Comparison of ENCODE assay signal across 20 cellular contexts in the genomic region with DNA sequence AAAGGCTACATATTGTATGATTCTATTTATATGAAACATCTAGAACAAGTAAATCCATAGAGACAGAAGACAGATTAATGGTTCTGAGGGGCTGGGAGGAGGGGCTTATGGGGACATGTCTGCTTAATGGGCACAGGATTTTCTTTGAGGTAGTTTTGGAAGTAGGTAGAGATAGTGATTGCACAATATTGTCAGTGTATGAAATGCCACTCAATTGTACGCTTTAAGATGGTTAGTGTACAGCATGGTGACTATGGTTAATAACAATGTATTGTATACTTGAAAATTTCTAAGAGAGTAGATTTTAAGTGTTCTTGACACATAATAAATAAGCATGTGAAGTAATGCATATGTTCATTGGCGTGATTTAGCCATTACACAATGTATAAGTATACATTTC.
DNase-seq lines count a peak whose midpoint lies in the region; ATAC-seq, FAIRE-seq and TF ChIP-seq lines count a peak whose summit lies in the region.
"Had no signal": no experiment of that assay in that cellular context is flagged by ENCODE, and none has a peak within 500 bp of the region (broad histone marks: within the 10 kb centered on the region; RNA-seq: fewer than 3 reads in every experiment).

No MANE protein-coding gene starts in this region.

- 91% methylated on average over 2 of the region's 2 CpGs for WGBS in HepG2 (ENCODE audit: low lambda C conversion rate)
- 96% methylated on average over 2 of the region's 2 CpGs for WGBS in right lobe of liver (ENCODE audit: insufficient coverage, low coverage, low lambda C conversion rate, missing lambda C conversion rate)

- no peaks in the 10 kb centered on the region for H3K4me1 Mint-ChIP-seq in astrocyte (ENCODE audit: low read depth, unreplicated experiment)

- H3K4me3 Mint-ChIP-seq in astrocyte (ENCODE audit: unreplicated experiment) = no peak overlapping the region
- H3K4me3 Mint-ChIP-seq: B cell; CD4-positive, alpha-beta T cell; CD8-positive, alpha-beta T cell had no signal

- POLR2A ChIA-PET in HepG2 (lab: Yijun Ruan, JAX) = no interaction called here

- CTCF ChIA-PET in HepG2 (lab: Yijun Ruan, JAX; ENCODE audit: low intra/inter-chr PET ratio, low total read pairs) = no interaction called here

- H3K27me3 ChIP-seq in HepG2 (ENCODE audit: control insufficient read depth in 1 of 2, insufficient read depth in 2 of 2, low read length in 2 of 2) = peaks cover 0 to under 1% of the 10 kb centered on the region in 2 experiments; a peak in 1 of 5 replicates
- no peaks in the 10 kb centered on the region for H3K27me3 ChIP-seq in right lobe of liver
- H3K27me3 ChIP-seq in astrocyte (ENCODE audit: insufficient read depth, low read length) = no peaks in the 10 kb centered on the region
- H3K27me3 ChIP-seq: BLaER1 treated with 17β-estradiol and CSF1 and Interleukin-3, amounts not matched to agents 10 nM and 100 nM had no signal

- no TSS peak for BruUV-seq in HepG2 (replicated peaks; lab: Mats Ljungman, UMichigan)

- H3K9me3 Mint-ChIP-seq in astrocyte (ENCODE audit: unreplicated experiment) = peaks cover 5% of the 10 kb centered on the region
- H3K9me3 Mint-ChIP-seq: CD4-positive, alpha-beta T cell; CD8-positive, alpha-beta T cell had no signal

- H3K4me3 ChIP-seq in HepG2 (replicated peaks in 1 of 3; ENCODE audit: insufficient read depth in 1 of 3, low read depth in 2 of 3, low read length in 3 of 3) (no peak overlapping the region), right lobe of liver (no peak overlapping the region), astrocyte (ENCODE audit: insufficient read depth, low read depth, low read length) (no peak overlapping the region)
- H3K4me3 ChIP-seq: A549; BLaER1 treated with 17β-estradiol and CSF1 and Interleukin-3, amounts not matched to agents 10 nM and 100 nM had no signal

- no peak for FAIRE-seq in HepG2 (lab: Jason Lieb, UNC)
- no peak for FAIRE-seq in astrocyte (lab: Jason Lieb, UNC)
- FAIRE-seq: A549, D721Med, G401.6, GM19239 had no signal

- intact Hi-C loops in HepG2 (cut with micrococcal nuclease; ENCODE audit: unreplicated experiment) (no loop called here), right lobe of liver (cut with DNase I) (no loop called here), head of caudate nucleus (cut with DNase I) (no loop called here)

- H3K4me1 ChIP-seq in HepG2 (ENCODE audit: insufficient read depth, low read length) = no peaks in the 10 kb centered on the region
- no peaks in the 10 kb centered on the region for H3K4me1 ChIP-seq in right lobe of liver
- H3K4me1 ChIP-seq in astrocyte (ENCODE audit: insufficient read depth, low read length) = no peaks in the 10 kb centered on the region
- H3K4me1 ChIP-seq: A549 had no signal

- no peak overlapping the region for H2AFZ ChIP-seq in HepG2 (ENCODE audit: low read length)
- no peak overlapping the region for H2AFZ ChIP-seq in astrocyte (ENCODE audit: low read depth, low read length)

- DNase-seq in HepG2 (ENCODE audit: low spot score) (no peak), right lobe of liver (no peak), astrocyte (ENCODE audit: low read depth) (no peak), head of caudate nucleus (no peak)
- DNase-seq: AML-193; Caco-2; Calu3; CD4-positive, alpha-beta T cell; CD8-positive, alpha-beta T cell; DMS79 treated with DMSO at 0.1 percent for 48 hours; GF-D8 had no signal

- H3K9me3 ChIP-seq in HepG2 (ENCODE audit: low read length) = no peaks in the 10 kb centered on the region
- H3K9me3 ChIP-seq in right lobe of liver = no peaks in the 10 kb centered on the region
- H3K9me3 ChIP-seq in astrocyte (ENCODE audit: insufficient read depth, low read depth, low read length) = no peaks in the 10 kb centered on the region
- H3K9me3 ChIP-seq: A549, Caco-2 had no signal

- in situ Hi-C loops in HepG2 (cut with HindIII; ENCODE audit: extremely low pct_ligation_motif_present, low pct_unique_long_range_greater_than_20kb) = no loop called here

- no peak overlapping the region for H3K27ac ChIP-seq in HepG2 (ENCODE audit: extremely low read length, insufficient read depth, low read length)
- no peak overlapping the region for H3K27ac ChIP-seq in right lobe of liver
- no peak overlapping the region for H3K27ac ChIP-seq in astrocyte (ENCODE audit: low read depth, low read length)
- H3K27ac ChIP-seq: 22Rv1, A549, C4-2B had no signal

- TF ChIP-seq POLR2A in HepG2 (IDR thresholded peaks at IDR 0.05; ENCODE audit: insufficient read depth in 1 of 2, low read depth in 2 of 2, low read length in 2 of 2) (no peak), right lobe of liver (IDR thresholded peaks at IDR 0.05) (no peak)

- no peak for TF ChIP-seq CTCF in HepG2 (CRISPR knock-in tag; IDR thresholded peaks at IDR 0.05)
- TF ChIP-seq CTCF in right lobe of liver (IDR thresholded peaks at IDR 0.05) = no peak
- TF ChIP-seq CTCF in astrocyte (IDR thresholded peaks at IDR 0.05; ENCODE audit: insufficient read depth, low read depth, low read length) = no peak

- H3K27ac Mint-ChIP-seq in astrocyte (ENCODE audit: unreplicated experiment) = peak overlapping the region; percentile 38
- H3K27ac Mint-ChIP-seq: B cell; CD4-positive, alpha-beta T cell; CD8-positive, alpha-beta T cell had no signal

- H3K9ac ChIP-seq in HepG2 (ENCODE audit: insufficient read depth, low read depth, low read length) (no peak overlapping the region), astrocyte (ENCODE audit: low read length) (no peak overlapping the region)
- H3K9ac ChIP-seq: BLaER1 treated with 17β-estradiol and CSF1 and Interleukin-3, amounts not matched to agents 10 nM and 100 nM had no signal

- H3K4me2 ChIP-seq in HepG2 (ENCODE audit: low read depth, low read length) = no peak overlapping the region
- H3K4me2 ChIP-seq in astrocyte (ENCODE audit: low read length) = no peak overlapping the region
- H3K4me2 ChIP-seq: A549 had no signal

- H3K36me3 Mint-ChIP-seq in astrocyte (ENCODE audit: low read depth, unreplicated experiment) = peaks cover 3% of the 10 kb centered on the region
- H3K36me3 Mint-ChIP-seq: CD8-positive, alpha-beta T cell had no signal

- no peaks in the 10 kb centered on the region for H3K27me3 Mint-ChIP-seq in astrocyte (ENCODE audit: low read depth, unreplicated experiment)
- H3K27me3 Mint-ChIP-seq: B cell; CD4-positive, alpha-beta T cell had no signal

- ATAC-seq in HepG2 (no peak), right lobe of liver (no peak), GM21423 (IDR thresholded peaks at IDR 0.05; ENCODE audit: unreplicated experiment) (no peak)
- ATAC-seq: CD8-positive, alpha-beta T cell had no signal

- no peaks in the 10 kb centered on the region for H4K20me1 ChIP-seq in HepG2 (ENCODE audit: insufficient read depth, low read length)
- no peaks in the 10 kb centered on the region for H4K20me1 ChIP-seq in astrocyte (ENCODE audit: insufficient read depth, low read length)
- H4K20me1 ChIP-seq: BLaER1 treated with 17β-estradiol and CSF1 and Interleukin-3, amounts not matched to agents 10 nM and 100 nM had no signal

- no peaks in the 10 kb centered on the region for H3K36me3 ChIP-seq in HepG2 (replicated peaks in 1 of 2; ENCODE audit: control insufficient read depth in 1 of 2, insufficient read depth in 2 of 2, low read length in 2 of 2)
- H3K36me3 ChIP-seq in right lobe of liver = no peaks in the 10 kb centered on the region
- H3K36me3 ChIP-seq in astrocyte (ENCODE audit: insufficient read depth, low read length) = no peaks in the 10 kb centered on the region

- H3K79me2 ChIP-seq in HepG2 (ENCODE audit: insufficient read depth, low read length) (no peaks in the 10 kb centered on the region), astrocyte (ENCODE audit: insufficient read depth, low read length) (no peaks in the 10 kb centered on the region)

- TF ChIP-seq EP300 in HepG2 (IDR thresholded peaks at IDR 0.05; ENCODE audit: low read depth in 2 of 2, low read length in 2 of 2) = no peak
- no peak for TF ChIP-seq EP300 in HepG2 (CRISPR knock-in tag; IDR thresholded peaks at IDR 0.05; ENCODE audit: borderline replicate concordance)

- no peak for TF ChIP-seq RAD21 in HepG2 (CRISPR knock-in tag; IDR thresholded peaks at IDR 0.05)

TF ChIP-seq in HepG2, 621 proteins besides CTCF, POLR2A, EP300 and RAD21:
- TF ChIP-seq CEBPB (IDR thresholded peaks at IDR 0.05; ENCODE audit: borderline replicate concordance, low read depth, low read length) = peak; percentile 86
- TF ChIP-seq, protein P1, sequence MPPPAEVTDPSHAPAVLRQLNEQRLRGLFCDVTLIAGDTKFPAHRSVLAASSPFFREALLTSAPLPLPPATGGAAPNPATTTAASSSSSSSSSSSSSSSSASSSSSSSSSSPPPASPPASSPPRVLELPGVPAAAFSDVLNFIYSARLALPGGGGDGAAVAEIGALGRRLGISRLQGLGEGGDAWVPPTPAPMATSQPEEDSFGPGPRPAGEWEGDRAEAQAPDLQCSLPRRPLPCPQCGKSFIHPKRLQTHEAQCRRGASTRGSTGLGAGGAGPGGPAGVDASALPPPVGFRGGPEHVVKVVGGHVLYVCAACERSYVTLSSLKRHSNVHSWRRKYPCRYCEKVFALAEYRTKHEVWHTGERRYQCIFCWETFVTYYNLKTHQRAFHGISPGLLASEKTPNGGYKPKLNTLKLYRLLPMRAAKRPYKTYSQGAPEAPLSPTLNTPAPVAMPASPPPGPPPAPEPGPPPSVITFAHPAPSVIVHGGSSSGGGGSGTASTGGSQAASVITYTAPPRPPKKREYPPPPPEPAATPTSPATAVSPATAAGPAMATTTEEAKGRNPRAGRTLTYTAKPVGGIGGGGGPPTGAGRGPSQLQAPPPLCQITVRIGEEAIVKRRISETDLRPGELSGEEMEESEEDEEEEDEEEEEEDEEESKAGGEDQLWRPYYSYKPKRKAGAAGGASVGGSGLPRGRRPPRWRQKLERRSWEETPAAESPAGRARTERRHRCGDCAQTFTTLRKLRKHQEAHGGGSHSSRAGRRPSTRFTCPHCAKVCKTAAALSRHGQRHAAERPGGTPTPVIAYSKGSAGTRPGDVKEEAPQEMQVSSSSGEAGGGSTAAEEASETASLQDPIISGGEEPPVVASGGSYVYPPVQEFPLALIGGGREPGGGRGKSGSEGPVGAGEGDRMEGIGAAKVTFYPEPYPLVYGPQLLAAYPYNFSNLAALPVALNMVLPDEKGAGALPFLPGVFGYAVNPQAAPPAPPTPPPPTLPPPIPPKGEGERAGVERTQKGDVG (CRISPR knock-in tag; IDR thresholded peaks at IDR 0.05; ENCODE audit: borderline replicate concordance) = no peak
TF ChIP-seq in HepG2: peak in this region for 1.
